In genomic region chr11:23021287-23021863, GRCh38 we compare ENCODE assay signal across 9 cellular contexts.
A peak's percentile ranks its signal among the peaks of the same experiment; 100 is the strongest.
DNase-seq lines count a peak whose midpoint lies in the region; ATAC-seq, FAIRE-seq and TF ChIP-seq lines count a peak whose summit lies in the region.
"Had no signal": no experiment of that assay in that cellular context is flagged by ENCODE, and none has a peak within 500 bp of the region (broad histone marks: within the 10 kb centered on the region; RNA-seq: fewer than 3 reads in every experiment).

No MANE protein-coding gene starts in this region.

- H3K79me2 ChIP-seq in keratinocyte (ENCODE audit: control insufficient read depth, insufficient read depth, low read length): no peaks in the 10 kb centered on the region
- H3K79me2 ChIP-seq: parathyroid adenoma had no signal

- no peak overlapping the region for H3K27ac Mint-ChIP-seq in activated naive CD8-positive, alpha-beta T cell treated with anti-CD3 and anti-CD28 coated beads for 36 hours
- no peak overlapping the region for H3K27ac Mint-ChIP-seq in CD8-positive, alpha-beta T cell

- H4K20me1 ChIP-seq in keratinocyte (ENCODE audit: control insufficient read depth, extremely low read depth, insufficient read depth, low read length): no peaks in the 10 kb centered on the region

- no peak overlapping the region for H3K4me2 ChIP-seq in keratinocyte (ENCODE audit: control insufficient read depth, extremely low read depth, insufficient read depth, low read depth, low read length)

- no peak for FAIRE-seq in keratinocyte (lab: Jason Lieb, UNC)

- dilution Hi-C loops in keratinocyte (cut with MboI; ENCODE audit: extremely low pct_ligation_motif_present, low sequenced_read_pairs): no loop called here

- H3K9me3 Mint-ChIP-seq in activated naive CD8-positive, alpha-beta T cell treated with anti-CD3 and anti-CD28 coated beads for 36 hours: no peaks in the 10 kb centered on the region
- H3K9me3 Mint-ChIP-seq in CD8-positive, alpha-beta T cell: no peaks in the 10 kb centered on the region

- no peak overlapping the region for H2AFZ ChIP-seq in keratinocyte (ENCODE audit: control insufficient read depth, low read length)
- H2AFZ ChIP-seq: parathyroid adenoma had no signal

- H3K27me3 ChIP-seq in keratinocyte (ENCODE audit: control insufficient read depth, extremely low read depth, insufficient read depth, low read length): no peaks in the 10 kb centered on the region
- no peaks in the 10 kb centered on the region for H3K27me3 ChIP-seq in CD8-positive, alpha-beta T cell (ENCODE audit: insufficient read depth, low read length)

- DNase-seq in EH (ENCODE audit: low read depth): peak; percentile 44
- peak; percentile 12 for DNase-seq in HS-27A (ENCODE audit: low read depth)
- peak; percentile 1 for DNase-seq in activated naive CD8-positive, alpha-beta T cell treated with anti-CD3 and anti-CD28 coated beads for 36 hours
- no peak for DNase-seq in keratinocyte (ENCODE audit: low read depth, low spot score)
- DNase-seq in stimulated activated CD4-positive, alpha-beta T cell treated with anti-CD3 and anti-CD28 coated beads, Interleukin-12 subunit alpha, Interleukin-12 subunit beta, amount 100 ng/mL, for 4 hours: no peak
- DNase-seq in CD8-positive, alpha-beta T cell: no peak

- no peak overlapping the region for H3K9ac ChIP-seq in keratinocyte (ENCODE audit: control insufficient read depth, extremely low read depth, insufficient read depth, low read length)
- H3K9ac ChIP-seq: parathyroid adenoma had no signal

- ATAC-seq in GM19395 (IDR thresholded peaks at IDR 0.05; ENCODE audit: unreplicated experiment): peak; percentile 70
- ATAC-seq in GM21447 (IDR thresholded peaks at IDR 0.05; ENCODE audit: unreplicated experiment): no peak
- no peak for ATAC-seq in CD8-positive, alpha-beta T cell

- CTCF ChIA-PET in CD8-positive, alpha-beta T cell (lab: Charles Lee): interaction anchor here (0.6 kb wide), 1 partner anchor 1073 kb away, joined by 3 read pairs; no protein-coding TSS in a partner anchor

- H3K4me3 ChIP-seq in keratinocyte (ENCODE audit: control insufficient read depth in 2 of 3, extremely low read depth in 1 of 3, insufficient read depth in 2 of 3, low read depth in 1 of 3, low read length in 3 of 3): no peak overlapping the region
- no peak overlapping the region for H3K4me3 ChIP-seq in CD8-positive, alpha-beta T cell (ENCODE audit: low read depth, low read length)

- peak; percentile 7 to 19 (median 12) for TF ChIP-seq CTCF in keratinocyte (optimal IDR thresholded peaks at IDR 0.05 in 1 of 3, IDR thresholded peaks at IDR 0.05 in 1 of 3, conservative IDR thresholded peaks at IDR 0.05 in 1 of 3; ENCODE audit: extremely low read depth in 1 of 3, insufficient read depth in 2 of 3, low read length in 3 of 3)
- TF ChIP-seq CTCF in CD8-positive, alpha-beta T cell (IDR thresholded peaks at IDR 0.05): no peak

- no peaks in the 10 kb centered on the region for H3K36me3 ChIP-seq in keratinocyte (ENCODE audit: control insufficient read depth in 2 of 2, extremely low read depth in 1 of 2, insufficient read depth in 2 of 2, low read length in 2 of 2)
- no peaks in the 10 kb centered on the region for H3K36me3 ChIP-seq in CD8-positive, alpha-beta T cell (ENCODE audit: insufficient read depth, low read length)

- H3K27ac ChIP-seq in keratinocyte (ENCODE audit: control insufficient read depth, insufficient read depth, low read length): no peak overlapping the region
- no peak overlapping the region for H3K27ac ChIP-seq in CD8-positive, alpha-beta T cell (ENCODE audit: low read depth, low read length)
- H3K27ac ChIP-seq: parathyroid adenoma had no signal

- H3K4me1 Mint-ChIP-seq in activated naive CD8-positive, alpha-beta T cell treated with anti-CD3 and anti-CD28 coated beads for 36 hours: no peaks in the 10 kb centered on the region
- no peaks in the 10 kb centered on the region for H3K4me1 Mint-ChIP-seq in CD8-positive, alpha-beta T cell (ENCODE audit: low read depth)

- intact Hi-C loops in CD8-positive, alpha-beta T cell (cut with DNase I, micrococcal nuclease): no loop called here

- no peaks in the 10 kb centered on the region for H3K9me1 ChIP-seq in keratinocyte (ENCODE audit: control insufficient read depth, extremely low read depth, insufficient read depth, low read length)

- POLR2A ChIA-PET in CD8-positive, alpha-beta T cell (lab: Charles Lee): no interaction called here

- no peaks in the 10 kb centered on the region for H3K27me3 Mint-ChIP-seq in activated naive CD8-positive, alpha-beta T cell treated with anti-CD3 and anti-CD28 coated beads for 36 hours
- H3K27me3 Mint-ChIP-seq in CD8-positive, alpha-beta T cell (ENCODE audit: low read depth): no peaks in the 10 kb centered on the region

- H3K9me3 ChIP-seq in keratinocyte (ENCODE audit: control insufficient read depth, low read depth, low read length): no peaks in the 10 kb centered on the region
- no peaks in the 10 kb centered on the region for H3K9me3 ChIP-seq in CD8-positive, alpha-beta T cell (ENCODE audit: low read length)

- no peak overlapping the region for H3K4me3 Mint-ChIP-seq in activated naive CD8-positive, alpha-beta T cell treated with anti-CD3 and anti-CD28 coated beads for 36 hours
- no peak overlapping the region for H3K4me3 Mint-ChIP-seq in CD8-positive, alpha-beta T cell

- H3K4me1 ChIP-seq in keratinocyte (ENCODE audit: control insufficient read depth, extremely low read depth, insufficient read depth, low read length): no peaks in the 10 kb centered on the region
- no peaks in the 10 kb centered on the region for H3K4me1 ChIP-seq in CD8-positive, alpha-beta T cell (ENCODE audit: insufficient read depth, low read length)
- H3K4me1 ChIP-seq: parathyroid adenoma had no signal

- H3K36me3 Mint-ChIP-seq in activated naive CD8-positive, alpha-beta T cell treated with anti-CD3 and anti-CD28 coated beads for 36 hours: no peaks in the 10 kb centered on the region
- H3K36me3 Mint-ChIP-seq in CD8-positive, alpha-beta T cell: no peaks in the 10 kb centered on the region

Comparison
In these comparisons a context has a peak if more than half of its experiments do, and no peak if none do; other contexts are left out.
1. DNase-seq: peak in EH (single experiment), HS-27A (single experiment) and activated naive CD8-positive, alpha-beta T cell treated with anti-CD3 and anti-CD28 coated beads for 36 hours (single experiment); none in keratinocyte (single experiment), stimulated activated CD4-positive, alpha-beta T cell treated with anti-CD3 and anti-CD28 coated beads, Interleukin-12 subunit alpha, Interleukin-12 subunit beta, amount 100 ng/mL, for 4 hours (single experiment) and CD8-positive, alpha-beta T cell (0 of 7).